ENCODE assay signal across 9 cellular contexts in the genomic region with DNA sequence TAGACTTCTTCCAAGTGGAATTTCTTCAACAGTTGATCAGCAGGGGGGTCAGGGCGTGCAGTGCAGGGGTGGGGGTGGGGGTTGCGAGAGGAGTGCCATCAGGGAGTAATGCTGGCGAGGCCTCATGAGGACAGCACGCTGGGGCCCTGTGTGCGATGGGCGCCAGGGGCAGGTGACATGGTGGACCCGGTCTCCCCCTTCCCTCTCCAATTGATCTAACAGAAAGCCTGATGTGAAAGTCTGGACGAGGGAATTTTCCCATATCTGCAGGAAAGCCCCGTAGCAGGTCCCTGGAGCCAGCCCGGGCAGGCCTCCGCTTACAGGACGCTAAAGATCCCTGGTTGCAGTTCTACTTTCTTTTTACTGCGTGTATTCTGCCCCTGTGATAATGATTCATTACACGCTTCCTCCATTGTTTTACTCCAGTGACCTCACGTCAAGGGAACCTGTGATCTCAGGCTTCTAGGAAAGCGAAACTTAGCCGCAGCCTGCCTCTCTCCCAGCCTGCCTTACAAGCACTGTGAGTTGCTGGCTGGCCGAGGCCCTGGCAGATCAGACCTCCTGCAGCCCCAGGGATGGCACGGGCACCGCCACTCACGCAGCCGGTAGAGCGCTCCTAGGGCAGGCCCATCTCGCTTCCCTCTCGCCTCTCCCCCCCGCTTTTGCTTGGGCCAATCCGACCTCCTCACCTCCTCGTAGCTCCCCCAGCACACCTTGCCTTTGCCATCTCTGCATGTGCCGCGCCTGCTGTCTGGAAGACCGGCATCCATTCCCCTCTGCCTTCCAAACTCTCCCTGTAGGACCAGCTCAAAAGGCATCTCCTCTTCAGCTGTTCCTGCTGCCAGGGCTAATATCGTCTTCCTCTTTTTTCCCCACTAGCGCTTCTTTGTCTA. TPM values are rescaled to one million over a fixed set of nuclear protein-coding genes. Genes with fewer than 3 reads are reported as not detected.
A peak's percentile ranks its signal among the peaks of the same experiment; 100 is the strongest.
DNase-seq lines count a peak whose midpoint lies in the region; ATAC-seq and TF ChIP-seq lines count a peak whose summit lies in the region.
"Had no signal": no experiment of that assay in that cellular context is flagged by ENCODE, and none has a peak within 500 bp of the region (broad histone marks: within the 10 kb centered on the region; RNA-seq: fewer than 3 reads in every experiment).

No MANE protein-coding gene starts in this region.

- no peaks in the 10 kb centered on the region for H3K9me3 Mint-ChIP-seq in progenitor cell of endocrine pancreas (ENCODE audit: low read depth)
- H3K9me3 Mint-ChIP-seq in type B pancreatic cell = no peaks in the 10 kb centered on the region

- H3K4me1 Mint-ChIP-seq in progenitor cell of endocrine pancreas (ENCODE audit: low read depth) (peaks cover 6% of the 10 kb centered on the region), type B pancreatic cell (ENCODE audit: unreplicated experiment) (peaks cover 11% of the 10 kb centered on the region)

- no peak for TF ChIP-seq CTCF in AG04450 (IDR thresholded peaks at IDR 0.05; ENCODE audit: low read depth, low read length)
- TF ChIP-seq CTCF in Peyer's patch (IDR thresholded peaks at IDR 0.05) = no peak
- TF ChIP-seq CTCF in progenitor cell of endocrine pancreas (IDR thresholded peaks at IDR 0.05; ENCODE audit: unreplicated experiment) = no peak
- TF ChIP-seq CTCF in type B pancreatic cell (conservative IDR thresholded peaks at IDR 0.05) = no peak

- peaks cover 0 to 9% (median 3%) of the 10 kb centered on the region in 4 donors for H3K4me1 ChIP-seq in Peyer's patch

- TF ChIP-seq POLR2A in Peyer's patch (IDR thresholded peaks at IDR 0.05) = peak; percentile 67 to 73

- H3K9me3 ChIP-seq in AG04450 (ENCODE audit: control insufficient read depth, insufficient read depth, low read length) = no peaks in the 10 kb centered on the region; the same call in none of the 2 replicates
- no peaks in the 10 kb centered on the region for H3K9me3 ChIP-seq in Peyer's patch

- H3K27me3 Mint-ChIP-seq in progenitor cell of endocrine pancreas (peaks cover 15% of the 10 kb centered on the region), type B pancreatic cell (peaks cover 7% of the 10 kb centered on the region)

- H3K4me3 ChIP-seq in AG04450 (ENCODE audit: low read depth, low read length) (peak overlapping the region; percentile 52), Peyer's patch (peak overlapping the region; percentile 31 to 59 (median 42))

- H3K36me3 ChIP-seq in Peyer's patch = no peaks in the 10 kb centered on the region

- H3K4me3 Mint-ChIP-seq in progenitor cell of endocrine pancreas (ENCODE audit: low read depth) = peak overlapping the region; percentile 28
- peak overlapping the region; percentile 44 for H3K4me3 Mint-ChIP-seq in type B pancreatic cell

- POLR2A ChIA-PET in AG04450 (lab: Yijun Ruan, JAX) = no interaction called here

- ATAC-seq in GM18909 (IDR thresholded peaks at IDR 0.05; ENCODE audit: poor library complexity, unreplicated experiment) = peak; percentile 85
- ATAC-seq in HG03139 (IDR thresholded peaks at IDR 0.05; ENCODE audit: unreplicated experiment) = peak; percentile 63
- ATAC-seq: HCT116 had no signal

- H3K27ac ChIP-seq in AG04450 (ENCODE audit: low read depth, low read length) (peak overlapping the region; percentile 61), Peyer's patch (peak overlapping the region; percentile 57 to 94 (median 82))

- CTCF ChIA-PET in AG04450 (lab: Charles Lee) = interaction anchor here (1.0 kb wide), 2 partner anchors 10 to 56 kb away, joined by 3 read pairs; no protein-coding TSS in a partner anchor

- DNase-seq in AG04450 (ENCODE audit: low read depth, low spot score) = peak; percentile 53
- peak; percentile 66 to 87 (median 82) for DNase-seq in Peyer's patch
- DNase-seq in activated gamma-delta T cell treated with Interleukin-2 at 50 U/mL for 16 hours = peak; percentile 61
- peak; percentile 55 for DNase-seq in globus pallidus (ENCODE audit: low spot score)
- DNase-seq in progenitor cell of endocrine pancreas (ENCODE audit: low spot score, unreplicated experiment) = no peak
- no peak for DNase-seq in type B pancreatic cell (ENCODE audit: extremely low spot score, unreplicated experiment)

- peak overlapping the region; percentile 3 for H3K27ac Mint-ChIP-seq in progenitor cell of endocrine pancreas
- peak overlapping the region; percentile 61 for H3K27ac Mint-ChIP-seq in type B pancreatic cell

- H3K27me3 ChIP-seq in AG04450 (ENCODE audit: control insufficient read depth, insufficient read depth, low read length) = peaks cover 6% of the 10 kb centered on the region
- H3K27me3 ChIP-seq in Peyer's patch = no peaks in the 10 kb centered on the region

- no peaks in the 10 kb centered on the region for H3K36me3 Mint-ChIP-seq in progenitor cell of endocrine pancreas (ENCODE audit: insufficient read depth)
- no peaks in the 10 kb centered on the region for H3K36me3 Mint-ChIP-seq in type B pancreatic cell

RNA-seq across cellular contexts. Expression of gene NEURL3, which starts 19.2 kb away (rescaled TPM):
- not detected in 2 replicates for polyA plus RNA-seq in AG04450 (2011; rRNA removed)
- not detected in 2 replicates for polyA minus RNA-seq in AG04450 (2011; rRNA and poly(A)+ RNA removed)
- total RNA-seq in Peyer's patch (10 to 100 TPM in 2 of 4 donors, 1 to 10 TPM in 1, not detected in 1; 1.7 to 23.6 (median 20.2) TPM), progenitor cell of endocrine pancreas (0.78 and 0.86 TPM in 2 replicates), type B pancreatic cell (ENCODE audit: low replicate concordance) (1.1 and 2.5 TPM in 2 replicates)

RNA-seq across cellular contexts. Expression of gene ARID5A, which starts 50.6 kb away (rescaled TPM):
- 3.1 and 5.0 TPM in 2 replicates for polyA plus RNA-seq in AG04450 (2011; rRNA removed)
- 2.4 and 4.3 TPM in 2 replicates for polyA minus RNA-seq in AG04450 (2011; rRNA and poly(A)+ RNA removed)
- 10 to 100 TPM in 3 of 4 donors, 1 to 10 TPM in 1; 3.9 to 44.6 (median 16.9) TPM for total RNA-seq in Peyer's patch
- 7.1 and 7.7 TPM in 2 replicates for total RNA-seq in progenitor cell of endocrine pancreas
- total RNA-seq in type B pancreatic cell (ENCODE audit: low replicate concordance) = 5.1 and 11.9 TPM in 2 replicates

Comparison
In these comparisons a context has a peak if more than half of its experiments do, and no peak if none do; other contexts are left out.
1. DNase-seq: peak in AG04450 (single experiment), Peyer's patch (3 of 3), activated gamma-delta T cell treated with Interleukin-2 at 50 U/mL for 16 hours (single experiment) and globus pallidus (single experiment); none in progenitor cell of endocrine pancreas (single experiment) and type B pancreatic cell (single experiment).